In the genomic region with DNA sequence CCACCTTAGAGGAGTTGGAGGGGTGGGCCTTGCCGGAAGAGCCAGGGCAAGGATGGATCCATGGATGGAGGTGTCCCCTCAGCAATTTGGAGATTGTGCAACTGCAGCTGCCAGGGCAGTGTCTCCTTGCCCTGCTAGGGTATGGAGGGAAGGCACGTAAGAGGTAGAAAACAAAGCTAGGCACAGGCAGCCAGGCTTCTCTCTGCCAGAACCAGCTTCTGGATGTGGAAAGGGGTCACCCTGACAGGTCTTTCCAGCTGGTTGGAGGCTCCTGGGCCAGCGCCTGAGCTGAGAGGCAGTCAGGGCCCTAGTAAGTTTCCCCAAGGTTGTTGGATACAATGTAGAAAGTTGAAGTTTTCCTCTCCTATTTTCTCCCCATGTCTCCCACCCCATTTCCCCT, we compare ENCODE assay signal across 20 cellular contexts. TPM values are rescaled to one million over a fixed set of nuclear protein-coding genes. Genes with fewer than 3 reads are reported as not detected.
DNase-seq lines count a peak whose midpoint lies in the region; ATAC-seq and TF ChIP-seq lines count a peak whose summit lies in the region.
"Had no signal": no experiment of that assay in that cellular context is flagged by ENCODE, and none has a peak within 500 bp of the region (broad histone marks: within the 10 kb centered on the region; RNA-seq: fewer than 3 reads in every experiment).

No MANE protein-coding gene starts in this region.

- H3K9me3 Mint-ChIP-seq in stimulated activated naive B cell treated with anti-CD40 and anti-IgM and Interleukin-4, amounts not matched to agents 10 μg/mL and 1 μg/mL and 100 μg/mL, for 72 hours: no peaks in the 10 kb centered on the region
- H3K9me3 Mint-ChIP-seq: CD14-positive monocyte; CD8-positive, alpha-beta T cell; H9 had no signal

- H3K9ac ChIP-seq in mammary epithelial cell (ENCODE audit: insufficient read depth, low read length): no peak overlapping the region

- peaks cover 10% of the 10 kb centered on the region for H4K20me1 ChIP-seq in osteoblast (ENCODE audit: insufficient read depth, low read length)
- H4K20me1 ChIP-seq in mammary epithelial cell (ENCODE audit: insufficient read depth, low read length): no peaks in the 10 kb centered on the region

- peak overlapping the region; percentile 37 for H3K27ac Mint-ChIP-seq in stimulated activated naive B cell treated with anti-CD40 and anti-IgM and Interleukin-4, amounts not matched to agents 10 μg/mL and 1 μg/mL and 100 μg/mL, for 72 hours
- H3K27ac Mint-ChIP-seq: CD8-positive, alpha-beta T cell; H9 had no signal

- dilution Hi-C loops in mammary epithelial cell (cut with HindIII; ENCODE audit: low sequenced_read_pairs): no loop called here

- no peak for TF ChIP-seq CTCF in left ventricle myocardium inferior (IDR thresholded peaks at IDR 0.05; ENCODE audit: borderline replicate concordance)
- no peak for TF ChIP-seq CTCF in osteoblast (IDR thresholded peaks at IDR 0.05; ENCODE audit: extremely low read depth, low read depth, low read length)
- TF ChIP-seq CTCF in right lobe of liver (IDR thresholded peaks at IDR 0.05): no peak
- TF ChIP-seq CTCF in mammary epithelial cell (conservative IDR thresholded peaks at IDR 0.05 in 1 of 2, IDR thresholded peaks at IDR 0.05 in 1 of 2; ENCODE audit: extremely low read depth in 1 of 2, insufficient read depth in 1 of 2, low read depth in 1 of 2, low read length in 2 of 2): no peak

- peaks cover 27 to 50% of the 10 kb centered on the region in 2 donors for H3K36me3 Mint-ChIP-seq in stimulated activated naive B cell treated with anti-CD40 and anti-IgM and Interleukin-4, amounts not matched to agents 10 μg/mL and 1 μg/mL and 100 μg/mL, for 72 hours

- H3K79me2 ChIP-seq in osteoblast (ENCODE audit: insufficient read depth, low read length) (peaks cover 15% of the 10 kb centered on the region), mammary epithelial cell (ENCODE audit: insufficient read depth, low read length) (peaks cover 6% of the 10 kb centered on the region)

- ATAC-seq in Right ventricle myocardium inferior: peak; percentile 63
- no peak for ATAC-seq in stimulated activated naive B cell treated with anti-CD40 and anti-IgM and Interleukin-4, amounts not matched to agents 10 μg/mL and 1 μg/mL and 100 μg/mL, for 72 hours (replicated peaks)
- ATAC-seq in right lobe of liver: no peak
- ATAC-seq: CD8-positive, alpha-beta T cell had no signal

- no peak for TF ChIP-seq POLR2A in right lobe of liver (IDR thresholded peaks at IDR 0.05)

- no peaks in the 10 kb centered on the region for H3K9me3 ChIP-seq in left ventricle myocardium inferior (replicated peaks)
- H3K9me3 ChIP-seq in osteoblast (ENCODE audit: low read depth, low read length): no peaks in the 10 kb centered on the region
- H3K9me3 ChIP-seq in right lobe of liver: no peaks in the 10 kb centered on the region
- no peaks in the 10 kb centered on the region for H3K9me3 ChIP-seq in mammary epithelial cell (replicated peaks; ENCODE audit: insufficient read depth, low read length)

- WGBS in right lobe of liver (ENCODE audit: insufficient coverage, low coverage, low lambda C conversion rate, missing lambda C conversion rate): 80% methylated on average over 2 of the region's 3 CpGs
- 100% methylated on average over 3 of the region's 3 CpGs for WGBS in mammary epithelial cell (ENCODE audit: low coverage, missing lambda C conversion rate)

- no peak for DNase-seq in Right ventricle myocardium inferior (ENCODE audit: missing footprints)
- DNase-seq in cardiac septum (ENCODE audit: low spot score): no peak
- DNase-seq in left ventricle myocardium inferior: no peak
- DNase-seq in osteoblast (ENCODE audit: insufficient read length, low spot score, missing footprints): peak; percentile 21
- DNase-seq in stimulated activated naive B cell treated with anti-CD40 and anti-IgM and Interleukin-4, amounts not matched to agents 10 μg/mL and 1 μg/mL and 100 μg/mL, for 72 hours: no peak
- no peak for DNase-seq in right lobe of liver
- DNase-seq in NCI-H82 treated with DMSO at 0.1 percent for 48 hours (lab: John Stamatoyannopoulos, UW; ENCODE audit: unreplicated experiment): no peak
- DNase-seq in mammary epithelial cell: no peak
- DNase-seq: CD8-positive, alpha-beta T cell; COR-L47; DMS153; DMS79 treated with DMSO at 0.1 percent for 48 hours; EL; GDM1; GOT3; H9 had no signal

- H3K4me3 ChIP-seq in left ventricle myocardium inferior (no peak overlapping the region), osteoblast (ENCODE audit: insufficient read depth, low read length) (no peak overlapping the region), right lobe of liver (no peak overlapping the region), mammary epithelial cell (replicated peaks in 1 of 3; ENCODE audit: insufficient read depth in 1 of 3, low read depth in 2 of 3, low read length in 3 of 3) (no peak overlapping the region)

- CTCF ChIA-PET in mammary epithelial cell (lab: Charles Lee; ENCODE audit: low non-redundant PET): no interaction called here

- H2AFZ ChIP-seq in osteoblast (ENCODE audit: low read length) (no peak overlapping the region), mammary epithelial cell (ENCODE audit: low read depth, low read length) (no peak overlapping the region)

- no TSS peak for BruUV-seq in mammary epithelial cell (replicated peaks; lab: Mats Ljungman, UMichigan)

- H3K27ac ChIP-seq in left ventricle myocardium inferior (replicated peaks): peak overlapping the region; percentile 87
- H3K27ac ChIP-seq in osteoblast (ENCODE audit: low read depth, low read length): no peak overlapping the region
- no peak overlapping the region for H3K27ac ChIP-seq in right lobe of liver
- no peak overlapping the region for H3K27ac ChIP-seq in mammary epithelial cell (ENCODE audit: insufficient read depth, low read depth, low read length)
- H3K27ac ChIP-seq: 22Rv1 had no signal

- peaks cover 0 to 5% of the 10 kb centered on the region in 2 donors for H3K4me1 Mint-ChIP-seq in stimulated activated naive B cell treated with anti-CD40 and anti-IgM and Interleukin-4, amounts not matched to agents 10 μg/mL and 1 μg/mL and 100 μg/mL, for 72 hours
- H3K4me1 Mint-ChIP-seq: CD14-positive monocyte had no signal

- no peaks in the 10 kb centered on the region for H3K27me3 Mint-ChIP-seq in stimulated activated naive B cell treated with anti-CD40 and anti-IgM and Interleukin-4, amounts not matched to agents 10 μg/mL and 1 μg/mL and 100 μg/mL, for 72 hours

- no peak overlapping the region for H3K4me2 ChIP-seq in osteoblast (ENCODE audit: insufficient read depth, low read length)
- no peak overlapping the region for H3K4me2 ChIP-seq in mammary epithelial cell (ENCODE audit: insufficient read depth, low read depth, low read length)

- H3K4me3 Mint-ChIP-seq in stimulated activated naive B cell treated with anti-CD40 and anti-IgM and Interleukin-4, amounts not matched to agents 10 μg/mL and 1 μg/mL and 100 μg/mL, for 72 hours: no peak overlapping the region
- H3K4me3 Mint-ChIP-seq: CD14-positive monocyte; CD8-positive, alpha-beta T cell; H9 had no signal

- intact Hi-C loops in Right ventricle myocardium inferior (cut with DNase I): no loop called here
- intact Hi-C loops in cardiac septum (cut with DNase I): no loop called here
- intact Hi-C loops in left ventricle myocardium inferior (cut with micrococcal nuclease): no loop called here
- intact Hi-C loops in right lobe of liver (cut with DNase I): no loop called here
- intact Hi-C loops in mammary epithelial cell (cut with micrococcal nuclease): no loop called here

- H3K4me1 ChIP-seq in left ventricle myocardium inferior (peaks cover 60% of the 10 kb centered on the region), osteoblast (ENCODE audit: insufficient read depth, low read length) (no peaks in the 10 kb centered on the region), right lobe of liver (peaks cover 0 to 21% (median 10%) of the 10 kb centered on the region in 4 donors), mammary epithelial cell (ENCODE audit: insufficient read depth, low read length) (no peaks in the 10 kb centered on the region)

- H3K36me3 ChIP-seq in left ventricle myocardium inferior: peaks cover 90% of the 10 kb centered on the region
- H3K36me3 ChIP-seq in osteoblast (ENCODE audit: insufficient read depth, low read length): peaks cover 70% of the 10 kb centered on the region
- peaks cover 0 to 38% (median under 1%) of the 10 kb centered on the region in 4 donors for H3K36me3 ChIP-seq in right lobe of liver
- H3K36me3 ChIP-seq in mammary epithelial cell (ENCODE audit: insufficient read depth, low read length): peaks cover 29% of the 10 kb centered on the region

- in situ Hi-C loops in mammary epithelial cell (cut with MboI; ENCODE audit: low sequenced_read_pairs in 2 of 2): no loop called here

- H3K27me3 ChIP-seq in left ventricle myocardium inferior (ENCODE audit: low read depth) (no peaks in the 10 kb centered on the region), osteoblast (ENCODE audit: insufficient read depth, low read length) (no peaks in the 10 kb centered on the region), right lobe of liver (no peaks in the 10 kb centered on the region), mammary epithelial cell (ENCODE audit: insufficient read depth, low read length) (no peaks in the 10 kb centered on the region)

RNA-seq across cellular contexts. Expression of a gene that starts 15.2 kb away (rescaled TPM):
- total RNA-seq in Right ventricle myocardium inferior (57.2 TPM), cardiac septum (2.9 TPM), left ventricle myocardium inferior (34.0 TPM), osteoblast (1.4 and 1.5 TPM in 2 replicates), right lobe of liver (10 to 100 TPM in 1 of 6 experiments, 1 to 10 TPM in 4, under 1 TPM in 1; 0.69 to 11.6 (median 3.2) TPM), mammary epithelial cell (under 1 TPM; 0.67 to 0.89 TPM)
- polyA plus RNA-seq in mammary epithelial cell: 0.39 TPM
- polyA minus RNA-seq in mammary epithelial cell: not detected

RNA-seq across cellular contexts. Expression of a gene that starts 21.4 kb away (rescaled TPM):
- total RNA-seq in Right ventricle myocardium inferior (not detected), cardiac septum (not detected), left ventricle myocardium inferior (not detected), osteoblast (not detected in 2 replicates), right lobe of liver (10 to 100 TPM; 15.8 to 33.5 (median 19.1) TPM), mammary epithelial cell (not detected)
- not detected for polyA plus RNA-seq in mammary epithelial cell
- polyA minus RNA-seq in mammary epithelial cell: not detected
- total RNA-seq: A673; CD8-positive, alpha-beta T cell had no signal
- polyA plus RNA-seq: BJ, CD14-positive monocyte had no signal

RNA-seq across cellular contexts. Expression of a gene that starts 36.7 kb away (rescaled TPM):
- total RNA-seq in Right ventricle myocardium inferior (91.4 TPM), cardiac septum (93.1 TPM), left ventricle myocardium inferior (90.3 TPM), osteoblast (123 and 132 TPM in 2 replicates), right lobe of liver (10 to 100 TPM; 15.6 to 27.9 (median 20.2) TPM), mammary epithelial cell (10 to 100 TPM; 50.2 to 53.9 TPM)
- polyA plus RNA-seq in mammary epithelial cell: 36.3 TPM
- 62.1 TPM for polyA minus RNA-seq in mammary epithelial cell

RNA-seq across cellular contexts. Expression of a gene that starts 37.7 kb away (rescaled TPM):
- total RNA-seq in Right ventricle myocardium inferior (97.6 TPM), cardiac septum (40.6 TPM), left ventricle myocardium inferior (89.1 TPM), osteoblast (108 and 121 TPM in 2 replicates), right lobe of liver (10 to 100 TPM in 1 of 6 experiments, 1 to 10 TPM in 5; 4.0 to 13.1 (median 6.0) TPM), mammary epithelial cell (100 to 1,000 TPM; 196 to 351 TPM)
- polyA plus RNA-seq in mammary epithelial cell: 141 TPM
- 123 TPM for polyA minus RNA-seq in mammary epithelial cell
- polyA plus RNA-seq: CD14-positive monocyte had no signal

Comparison
In these comparisons a context has a peak if more than half of its experiments do, and no peak if none do; other contexts are left out.
1. RNA of a gene that starts 21.4 kb away (total RNA-seq): 15.8 to 33.5 TPM in right lobe of liver; not detected in Right ventricle myocardium inferior (single experiment), not detected in cardiac septum (single experiment), not detected in left ventricle myocardium inferior (single experiment), not detected in osteoblast and not detected in mammary epithelial cell; every median in the first group is over 10 times any median in the second.